1 cellular context compared by ENCODE assay signal in genomic region chr17:41758601-41759000, GRCh38.
TF ChIP-seq lines count a peak whose summit lies in the region.

No MANE protein-coding gene starts in this region.

TF ChIP-seq in IMR-90, 13 proteins besides CTCF, POLR2A, EP300 and RAD21:
- TF ChIP-seq NFE2L2 (IDR thresholded peaks at IDR 0.05; ENCODE audit: low read depth, low read length) (no peak), CEBPB (IDR thresholded peaks at IDR 0.05; ENCODE audit: low read depth, low read length) (no peak), RCOR1 (IDR thresholded peaks at IDR 0.05; ENCODE audit: insufficient replicate concordance, low read length) (no peak), SMC3 (IDR thresholded peaks at IDR 0.05; ENCODE audit: low read depth, low read length) (no peak), CHD1 (IDR thresholded peaks at IDR 0.05; ENCODE audit: low read depth, low read length) (no peak), BHLHE40 (IDR thresholded peaks at IDR 0.05; ENCODE audit: low read depth, low read length) (no peak), FOS (IDR thresholded peaks at IDR 0.05; ENCODE audit: low read depth, low read length) (no peak), RFX5 (IDR thresholded peaks at IDR 0.05; ENCODE audit: low read depth, low read length) (no peak)
